11 cellular contexts compared by ENCODE assay signal in genomic region chr11:33942954-33943353, GRCh38. TPM values are rescaled to one million over a fixed set of nuclear protein-coding genes. Genes with fewer than 3 reads are reported as not detected.
DNase-seq lines count a peak whose midpoint lies in the region; FAIRE-seq and TF ChIP-seq lines count a peak whose summit lies in the region.
"Had no signal": no experiment of that assay in that cellular context is flagged by ENCODE, and none has a peak within 500 bp of the region (broad histone marks: within the 10 kb centered on the region; RNA-seq: fewer than 3 reads in every experiment).

No MANE protein-coding gene starts in this region.

- DNase-seq in AG08396 (ENCODE audit: low spot score) (peak; percentile 21), GM20000 (ENCODE audit: low spot score) (peak; percentile 66), foreskin melanocyte (peak; percentile 5), cerebellar nuclear complex (lab: John Stamatoyannopoulos, UW) (no peak), urothelium cell line (ENCODE audit: low spot score) (no peak)
- DNase-seq in activated naive CD8-positive, alpha-beta T cell treated with anti-CD3 and anti-CD28 coated beads for 36 hours, result no peak
- no peak for DNase-seq in activated CD4-positive, alpha-beta T cell treated with anti-CD3 and anti-CD28 coated beads, Interleukin-2, amount 10 ng/mL, durations not matched to agents 24 days and 14 days
- DNase-seq: activated naive CD8-positive, alpha-beta T cell treated with anti-CD3 and anti-CD28 coated beads, Interleukin-2, amount 10 ng/mL, durations not matched to agents 7 days and 5 days; CD4-positive, CD25-positive, alpha-beta regulatory T cell; NCI-H2081 treated with DMSO at 0.1 percent for 48 hours had no signal

- no peak overlapping the region for H3K4me3 ChIP-seq in Loucy (ENCODE audit: low read length, poor library complexity, severe bottlenecking)

- H4K20me1 ChIP-seq in Loucy (ENCODE audit: insufficient read depth, low read length, poor library complexity, severe bottlenecking), result no peaks in the 10 kb centered on the region

- H3K36me3 Mint-ChIP-seq in activated naive CD8-positive, alpha-beta T cell treated with anti-CD3 and anti-CD28 coated beads for 36 hours, result no peaks in the 10 kb centered on the region
- no peaks in the 10 kb centered on the region for H3K36me3 Mint-ChIP-seq in activated CD4-positive, alpha-beta T cell treated with anti-CD3 and anti-CD28 coated beads, Interleukin-2, amount 10 ng/mL, durations not matched to agents 24 days and 14 days (ENCODE audit: low read depth)
- H3K36me3 Mint-ChIP-seq: activated naive CD8-positive, alpha-beta T cell treated with anti-CD3 and anti-CD28 coated beads, Interleukin-2, amount 10 ng/mL, durations not matched to agents 7 days and 5 days; CD4-positive, CD25-positive, alpha-beta regulatory T cell had no signal

- H3K27me3 ChIP-seq in Loucy (ENCODE audit: insufficient read depth, low read length, poor library complexity, severe bottlenecking), result no peaks in the 10 kb centered on the region

- 0 out of 2 replicates have a peak overlapping the region, but pooled peaks have one; percentile 10 for H2AFZ ChIP-seq in Loucy (ENCODE audit: low read length)

- H3K4me2 ChIP-seq in Loucy (ENCODE audit: low read depth, low read length, poor library complexity, severe bottlenecking), result no peak overlapping the region

- no peaks in the 10 kb centered on the region for H3K9me3 Mint-ChIP-seq in activated naive CD8-positive, alpha-beta T cell treated with anti-CD3 and anti-CD28 coated beads for 36 hours
- H3K9me3 Mint-ChIP-seq in activated CD4-positive, alpha-beta T cell treated with anti-CD3 and anti-CD28 coated beads, Interleukin-2, amount 10 ng/mL, durations not matched to agents 24 days and 14 days, result no peaks in the 10 kb centered on the region
- H3K9me3 Mint-ChIP-seq: activated naive CD8-positive, alpha-beta T cell treated with anti-CD3 and anti-CD28 coated beads, Interleukin-2, amount 10 ng/mL, durations not matched to agents 7 days and 5 days; CD4-positive, CD25-positive, alpha-beta regulatory T cell had no signal

- no peak overlapping the region for H3K27ac Mint-ChIP-seq in activated naive CD8-positive, alpha-beta T cell treated with anti-CD3 and anti-CD28 coated beads for 36 hours
- no peak overlapping the region for H3K27ac Mint-ChIP-seq in activated CD4-positive, alpha-beta T cell treated with anti-CD3 and anti-CD28 coated beads, Interleukin-2, amount 10 ng/mL, durations not matched to agents 24 days and 14 days
- H3K27ac Mint-ChIP-seq: activated naive CD8-positive, alpha-beta T cell treated with anti-CD3 and anti-CD28 coated beads, Interleukin-2, amount 10 ng/mL, durations not matched to agents 7 days and 5 days; CD4-positive, CD25-positive, alpha-beta regulatory T cell had no signal

- H3F3A ChIP-seq in Loucy (ENCODE audit: low read depth), result no peaks in the 10 kb centered on the region

- peaks cover 13% of the 10 kb centered on the region for H3K4me1 ChIP-seq in Loucy (ENCODE audit: insufficient read depth, low read length, poor library complexity, severe bottlenecking)

- H3K9me2 ChIP-seq in Loucy (replicated peaks; ENCODE audit: low read depth, low read length), result no peaks in the 10 kb centered on the region

- no peak for FAIRE-seq in urothelium cell line (lab: Jason Lieb, UNC)

- H3K36me3 ChIP-seq in Loucy (ENCODE audit: insufficient read depth, low read length), result no peaks in the 10 kb centered on the region

- no peaks in the 10 kb centered on the region for H3K79me2 ChIP-seq in Loucy (ENCODE audit: insufficient read depth, low read length)

- peaks cover 2% of the 10 kb centered on the region for H3K27me3 Mint-ChIP-seq in activated naive CD8-positive, alpha-beta T cell treated with anti-CD3 and anti-CD28 coated beads for 36 hours
- H3K27me3 Mint-ChIP-seq in activated CD4-positive, alpha-beta T cell treated with anti-CD3 and anti-CD28 coated beads, Interleukin-2, amount 10 ng/mL, durations not matched to agents 24 days and 14 days, result no peaks in the 10 kb centered on the region
- H3K27me3 Mint-ChIP-seq: activated naive CD8-positive, alpha-beta T cell treated with anti-CD3 and anti-CD28 coated beads, Interleukin-2, amount 10 ng/mL, durations not matched to agents 7 days and 5 days; CD4-positive, CD25-positive, alpha-beta regulatory T cell had no signal

- no peak overlapping the region for H3K4me3 Mint-ChIP-seq in activated naive CD8-positive, alpha-beta T cell treated with anti-CD3 and anti-CD28 coated beads for 36 hours
- H3K4me3 Mint-ChIP-seq in activated CD4-positive, alpha-beta T cell treated with anti-CD3 and anti-CD28 coated beads, Interleukin-2, amount 10 ng/mL, durations not matched to agents 24 days and 14 days, result no peak overlapping the region
- H3K4me3 Mint-ChIP-seq: activated naive CD8-positive, alpha-beta T cell treated with anti-CD3 and anti-CD28 coated beads, Interleukin-2, amount 10 ng/mL, durations not matched to agents 7 days and 5 days; CD4-positive, CD25-positive, alpha-beta regulatory T cell had no signal

- H3K9me3 ChIP-seq in Loucy (ENCODE audit: insufficient read depth, low read depth, low read length), result no peaks in the 10 kb centered on the region

- no peaks in the 10 kb centered on the region for H3K4me1 Mint-ChIP-seq in activated naive CD8-positive, alpha-beta T cell treated with anti-CD3 and anti-CD28 coated beads for 36 hours
- H3K4me1 Mint-ChIP-seq in activated CD4-positive, alpha-beta T cell treated with anti-CD3 and anti-CD28 coated beads, Interleukin-2, amount 10 ng/mL, durations not matched to agents 24 days and 14 days, result no peaks in the 10 kb centered on the region
- H3K4me1 Mint-ChIP-seq: activated naive CD8-positive, alpha-beta T cell treated with anti-CD3 and anti-CD28 coated beads, Interleukin-2, amount 10 ng/mL, durations not matched to agents 7 days and 5 days; CD4-positive, CD25-positive, alpha-beta regulatory T cell had no signal

- intact Hi-C loops in activated CD4-positive, alpha-beta T cell treated with anti-CD3 and anti-CD28 coated beads, Interleukin-2, amount 10 ng/mL, durations not matched to agents 24 days and 14 days (cut with micrococcal nuclease), result no loop called here

- no peak overlapping the region for H3K9ac ChIP-seq in Loucy (ENCODE audit: low read depth, low read length, poor library complexity, severe bottlenecking)

- no peak for TF ChIP-seq CTCF in GM20000 (IDR thresholded peaks at IDR 0.05; ENCODE audit: extremely low read depth, missing control alignments)
- TF ChIP-seq CTCF in Loucy (conservative IDR thresholded peaks at IDR 0.05; ENCODE audit: low read length), result no peak

RNA-seq across cellular contexts. Expression of gene LMO2, which starts 51.1 kb away (rescaled TPM):
- total RNA-seq in activated naive CD8-positive, alpha-beta T cell treated with anti-CD3 and anti-CD28 coated beads for 36 hours, result under 1 TPM; 0.14 to 0.21 TPM
- not detected in 2 replicates for total RNA-seq in activated CD4-positive, alpha-beta T cell treated with anti-CD3 and anti-CD28 coated beads, Interleukin-2, amount 10 ng/mL, durations not matched to agents 24 days and 14 days

Comparison
In these comparisons a context has a peak if more than half of its experiments do, and no peak if none do; other contexts are left out.
1. DNase-seq: peak in AG08396 (single experiment), GM20000 (single experiment) and foreskin melanocyte (single experiment); none in activated naive CD8-positive, alpha-beta T cell treated with anti-CD3 and anti-CD28 coated beads for 36 hours (single experiment), cerebellar nuclear complex (0 of 2), urothelium cell line (single experiment) and activated CD4-positive, alpha-beta T cell treated with anti-CD3 and anti-CD28 coated beads, Interleukin-2, amount 10 ng/mL, durations not matched to agents 24 days and 14 days (single experiment).